ENCODE assay signal across 8 cellular contexts in the genomic region with DNA sequence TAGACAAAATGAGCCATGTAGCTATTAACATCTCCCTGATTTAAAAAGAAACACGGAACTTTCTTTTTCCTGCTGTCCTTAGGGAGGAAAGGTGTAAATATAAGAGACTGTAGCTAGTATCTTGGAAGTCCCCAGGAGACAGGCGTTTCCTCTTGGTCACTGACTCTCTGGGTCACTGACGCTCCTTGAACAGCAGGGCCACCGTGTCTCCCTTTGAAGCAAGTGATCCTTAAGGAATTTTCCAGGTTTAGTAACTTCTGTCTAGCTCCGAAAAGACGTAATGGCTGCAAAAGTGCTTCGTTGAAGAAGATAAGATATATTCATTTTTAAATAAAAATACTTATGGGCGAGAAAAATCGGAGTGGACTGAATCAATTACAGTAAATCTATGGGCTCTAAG. TPM values are rescaled to one million over a fixed set of nuclear protein-coding genes. Genes with fewer than 3 reads are reported as not detected.
A peak's percentile ranks its signal among the peaks of the same experiment; 100 is the strongest.
DNase-seq lines count a peak whose midpoint lies in the region; ATAC-seq, FAIRE-seq and TF ChIP-seq lines count a peak whose summit lies in the region.

No MANE protein-coding gene starts in this region.

- H3K27me3 Mint-ChIP-seq in Calu3 (ENCODE audit: unreplicated experiment) = no peaks in the 10 kb centered on the region

- H3K4me2 ChIP-seq in H1 (ENCODE audit: insufficient read depth in 1 of 2, low read depth in 2 of 2, low read length in 2 of 2) (peak overlapping the region; percentile 95 to 99), neuronal stem cell (ENCODE audit: insufficient read depth, low read length, poor library complexity, severe bottlenecking) (peak overlapping the region; percentile 49)

- no peak for TF ChIP-seq RAD21 in H1 (IDR thresholded peaks at IDR 0.05 in 1 of 2, conservative IDR thresholded peaks at IDR 0.05 in 1 of 2; ENCODE audit: low read depth in 2 of 2, low read length in 2 of 2)

- DNase-seq in Calu3 (no peak), NT2/D1 (ENCODE audit: low read depth, low spot score) (no peak), H1 (ENCODE audit: low read depth in 1 of 2, low spot score in 2 of 2) (no peak), neuronal stem cell (ENCODE audit: low spot score) (no peak), H4 (ENCODE audit: low spot score) (no peak)

- no peak overlapping the region for H2BK15ac ChIP-seq in H1 (ENCODE audit: low read length)
- H2BK15ac ChIP-seq in neuronal stem cell (ENCODE audit: low read length) = no peak overlapping the region

- WGBS in H1 (ENCODE audit: extremely low coverage in 1 of 2, insufficient coverage in 1 of 2, insufficient read length in 1 of 2, insufficient replicate concordance in 2 of 2, low coverage in 1 of 2, low lambda C conversion rate in 2 of 2, missing lambda C conversion rate in 1 of 2), 2 experiments = 14% methylated on average over 9 of the region's 9 CpGs; no CpG with 5 or more reads in 1 of the 2 experiments
- no CpG with 5 or more reads among the region's 9 CpGs for WGBS in neuronal stem cell (ENCODE audit: extremely low coverage in 2 of 2, insufficient read length in 2 of 2, insufficient replicate concordance in 1 of 2), 2 donors

- H4K20me1 ChIP-seq in H1 (replicated peaks in 1 of 2; ENCODE audit: control insufficient read depth in 1 of 2, insufficient read depth in 2 of 2, low read length in 2 of 2) = peaks cover 17 to 19% of the 10 kb centered on the region in 2 experiments

- H4K8ac ChIP-seq in H1 (ENCODE audit: extremely low read depth, insufficient read depth, low read length) (no peak overlapping the region), neuronal stem cell (ENCODE audit: low read depth, low read length) (no peak overlapping the region)

- H4K5ac ChIP-seq in H1 (ENCODE audit: insufficient read length, low read depth, low read length) = peak overlapping the region; percentile 17

- H3K79me1 ChIP-seq in H1 (ENCODE audit: low read depth, low read length) = peaks cover 9% of the 10 kb centered on the region
- peaks cover 5% of the 10 kb centered on the region for H3K79me1 ChIP-seq in neuronal stem cell (ENCODE audit: low read depth, low read length)

- H3K4me1 ChIP-seq in NT2/D1 (ENCODE audit: insufficient read depth, insufficient read length) = no peaks in the 10 kb centered on the region
- peaks cover 6 to 12% (median 10%) of the 10 kb centered on the region in 4 experiments; a peak in 6 of 7 replicates for H3K4me1 ChIP-seq in H1 (replicated peaks in 1 of 4; ENCODE audit: control insufficient read depth in 3 of 4, insufficient read depth in 4 of 4, low read length in 3 of 4)
- peaks cover 10 to 12% of the 10 kb centered on the region in 2 donors for H3K4me1 ChIP-seq in neuronal stem cell (ENCODE audit: control insufficient read depth in 2 of 2, insufficient read depth in 1 of 2, low read depth in 1 of 2, low read length in 2 of 2)

- H2AFZ ChIP-seq in H1 (ENCODE audit: low read length) (peak overlapping the region; percentile 78), neuronal stem cell (ENCODE audit: low read length) (peak overlapping the region; percentile 89)

- peak overlapping the region; percentile 92 for H3K27ac Mint-ChIP-seq in Calu3 (ENCODE audit: unreplicated experiment)

- no peak for TF ChIP-seq EP300 in H1 (IDR thresholded peaks at IDR 0.05; ENCODE audit: borderline replicate concordance in 1 of 2, low read depth in 2 of 2, low read length in 2 of 2)

- H4K91ac ChIP-seq in H1 (replicated peaks; ENCODE audit: insufficient read length, low read length) = no peak overlapping the region
- H4K91ac ChIP-seq in neuronal stem cell (ENCODE audit: low read depth, low read length, poor library complexity) = no peak overlapping the region

- intact Hi-C loops in Calu3 (cut with micrococcal nuclease; ENCODE audit: unreplicated experiment) = no loop called here

- H3K9ac ChIP-seq in NT2/D1 (ENCODE audit: insufficient read length, low read depth) (peak overlapping the region; percentile 58), H1 (replicated peaks in 1 of 4; ENCODE audit: extremely low read depth in 1 of 4, low read depth in 3 of 4, low read length in 3 of 4) (peak overlapping the region in 2 of 4 experiments; percentile 35 to 57; a peak in 3 of 7 replicates), neuronal stem cell (ENCODE audit: low read depth, low read length, poor library complexity) (no peak overlapping the region)

- ATAC-seq in HG03135 (IDR thresholded peaks at IDR 0.05; ENCODE audit: unreplicated experiment) = no peak
- ATAC-seq in GM19455 (IDR thresholded peaks at IDR 0.05; ENCODE audit: unreplicated experiment) = no peak
- ATAC-seq in GM18502 (IDR thresholded peaks at IDR 0.05; ENCODE audit: poor library complexity, unreplicated experiment) = no peak

- H3K4ac ChIP-seq in H1 (replicated peaks; ENCODE audit: insufficient read length, low read depth, low read length) (no peak overlapping the region), neuronal stem cell (ENCODE audit: low read length) (no peak overlapping the region)

- H3K27me3 ChIP-seq in NT2/D1 (ENCODE audit: insufficient read depth, insufficient read length) (no peaks in the 10 kb centered on the region), H1 (replicated peaks in 1 of 4; ENCODE audit: control insufficient read depth in 3 of 4, extremely low read depth in 1 of 4, insufficient read depth in 3 of 4, low read length in 3 of 4) (no peaks in the 10 kb centered on the region), neuronal stem cell (ENCODE audit: control insufficient read depth in 3 of 3, insufficient read depth in 3 of 3, low read depth in 1 of 3, low read length in 3 of 3) (no peaks in the 10 kb centered on the region)

- no peak overlapping the region for H2BK20ac ChIP-seq in H1 (ENCODE audit: low read length)

- H2BK120ac ChIP-seq in H1 (replicated peaks; ENCODE audit: low read depth, low read length) (no peak overlapping the region), neuronal stem cell (ENCODE audit: low read depth, low read length) (no peak overlapping the region)

- H3K14ac ChIP-seq in H1 (ENCODE audit: insufficient read length) (no peak overlapping the region), neuronal stem cell (ENCODE audit: low read length) (no peak overlapping the region)

- H3K23ac ChIP-seq in H1 (ENCODE audit: insufficient read length) (no peak overlapping the region), neuronal stem cell (ENCODE audit: low read depth, low read length, poor library complexity) (no peak overlapping the region)

- H3K27ac ChIP-seq in H1 (ENCODE audit: low read depth, low read length) = peak overlapping the region; percentile 14; the same call in 1 of the 2 replicates
- H3K27ac ChIP-seq in neuronal stem cell (replicated peaks; ENCODE audit: low read length) = peak overlapping the region; percentile 9

- POLR2A ChIA-PET in H1 (lab: Charles Lee; ENCODE audit: partially characterized antibody) = interaction anchor here (0.6 to 3.4 kb wide), 23 partner anchors 9 to 231 kb away, joined by 3 to 25 read pairs (median 4); a partner anchor contains a TSS

- H3K18ac ChIP-seq in H1 (ENCODE audit: extremely low read depth, low read length) (peak overlapping the region; percentile 36; the same call in 1 of the 2 replicates), neuronal stem cell (ENCODE audit: low read length) (no peak overlapping the region)

- peaks cover 25% of the 10 kb centered on the region for H3K36me3 Mint-ChIP-seq in Calu3 (ENCODE audit: insufficient read depth, unreplicated experiment)

- no peak overlapping the region for H2AK5ac ChIP-seq in H1 (ENCODE audit: low read depth, low read length)
- no peak overlapping the region for H2AK5ac ChIP-seq in neuronal stem cell (ENCODE audit: low read depth, low read length)

- BruUV-seq in Calu3 (replicated peaks; lab: Mats Ljungman, UMichigan) = TSS peak; percentile 97

- no peaks in the 10 kb centered on the region for H3K9me3 Mint-ChIP-seq in Calu3 (ENCODE audit: low read depth, unreplicated experiment)

- H3K4me3 ChIP-seq in NT2/D1 (ENCODE audit: insufficient read length, low read depth) = peak overlapping the region; percentile 92
- peak overlapping the region; percentile 86 to 98 (median 97) for H3K4me3 ChIP-seq in H1 (ENCODE audit: extremely low read depth in 1 of 4, insufficient read depth in 2 of 4, low read depth in 3 of 4, low read length in 4 of 4)
- H3K4me3 ChIP-seq in neuronal stem cell (ENCODE audit: low read length in 2 of 2) = peak overlapping the region in 1 of 2 donors; percentile 81

- no peak for TF ChIP-seq POLR2A in H1 (IDR thresholded peaks at IDR 0.05; ENCODE audit: control extremely low read depth in 1 of 2, low read depth in 2 of 2, low read length in 2 of 2)

- peaks cover 8% of the 10 kb centered on the region for H3K23me2 ChIP-seq in H1 (ENCODE audit: low read depth, low read length)

- H3K36me3 ChIP-seq in NT2/D1 (ENCODE audit: insufficient read depth, insufficient read length, low read length) (peaks cover 29% of the 10 kb centered on the region), H1 (ENCODE audit: control insufficient read depth in 2 of 4, insufficient read depth in 4 of 4, low read length in 3 of 4) (peaks cover 0 to 5% (median 2%) of the 10 kb centered on the region in 4 experiments; a peak in 1 of 8 replicates), neuronal stem cell (replicated peaks in 1 of 2; ENCODE audit: control insufficient read depth in 2 of 2, insufficient read depth in 2 of 2, low read length in 2 of 2) (peaks cover 2 to 22% of the 10 kb centered on the region in 2 donors)

- TF ChIP-seq CTCF in Calu3 (IDR thresholded peaks at IDR 0.05; ENCODE audit: unreplicated experiment) = peak; percentile 14
- no peak for TF ChIP-seq CTCF in H1 (IDR thresholded peaks at IDR 0.05; ENCODE audit: control extremely low read depth in 1 of 3, insufficient read depth in 1 of 3, low read depth in 1 of 3, low read length in 3 of 3)

- H3K9me3 ChIP-seq in NT2/D1 (ENCODE audit: insufficient read depth, low read length) (no peaks in the 10 kb centered on the region), H1 (ENCODE audit: insufficient read depth in 2 of 2, low read depth in 1 of 2, low read length in 1 of 2) (no peaks in the 10 kb centered on the region), neuronal stem cell (replicated peaks in 1 of 2; ENCODE audit: control insufficient read depth in 2 of 2, insufficient read depth in 1 of 2, low read depth in 1 of 2, low read length in 2 of 2) (peaks cover 0 to 3% of the 10 kb centered on the region in 2 donors)

- H2BK12ac ChIP-seq in H1 (ENCODE audit: low read depth, low read length) (no peak overlapping the region), neuronal stem cell (ENCODE audit: low read length) (no peak overlapping the region)

- peaks cover 20% of the 10 kb centered on the region for H3K4me1 Mint-ChIP-seq in Calu3 (ENCODE audit: low read depth, unreplicated experiment)

- H2BK5ac ChIP-seq in H1 (ENCODE audit: low read depth, low read length) = no peak overlapping the region
- H2BK5ac ChIP-seq in neuronal stem cell (ENCODE audit: low read length) = no peak overlapping the region

- FAIRE-seq in H1 (lab: Jason Lieb, UNC) = no peak

- CTCF ChIA-PET in Calu3 (lab: Charles Lee) = interaction anchor here (0.6 to 1.7 kb wide), 2 partner anchors 23 to 1417 kb away, joined by 3 read pairs; no protein-coding TSS in a partner anchor
- CTCF ChIA-PET in H1 (lab: Charles Lee; ENCODE audit: partially characterized antibody) = interaction anchor here (0.5 to 5.5 kb wide), 19 partner anchors 12 to 438 kb away, joined by 3 to 38 read pairs (median 3); a partner anchor contains a TSS

- H3K56ac ChIP-seq in H1 (replicated peaks; ENCODE audit: insufficient read length, low read depth, low read length) = no peak overlapping the region

- H3K4me3 Mint-ChIP-seq in Calu3 (ENCODE audit: low read depth, unreplicated experiment) = peak overlapping the region; percentile 83

- H3K79me2 ChIP-seq in H1 (ENCODE audit: control insufficient read depth in 1 of 2, insufficient read depth in 2 of 2, low read length in 2 of 2) = peaks cover 36 to 42% of the 10 kb centered on the region in 2 experiments

RNA-seq across cellular contexts. Expression of a gene that starts 0.7 kb away (rescaled TPM):
- total RNA-seq in Calu3 (2022) = 85.5 and 87.3 TPM in 2 replicates
- total RNA-seq in H1 (2021; fragmentation: NEBNext Ultra II Directional; extraction: Animal tissue kit (Norgen Biotek cat#: 25700)) = 236 and 239 TPM in 2 replicates
- polyA plus RNA-seq in H1 (2011; rRNA removed) = 137 and 146 TPM in 2 replicates
- polyA plus RNA-seq in H1 (2011; cell fraction: cytosol; rRNA removed) = 239 TPM
- 104 TPM for polyA plus RNA-seq in H1 (2011; cell fraction: nucleus; rRNA removed)
- polyA plus RNA-seq in H1 (2012, experiment 1 of 2) = 235 to 274 TPM (median 252 TPM) in 4 replicates
- polyA plus RNA-seq in H1 (2012, experiment 2 of 2) = 360 TPM
- 195 TPM for polyA plus RNA-seq in H1 (2013, experiment 1 of 2)
- polyA plus RNA-seq in H1 (2013, experiment 2 of 2) = 200 TPM
- 58.9 and 75.6 TPM in 2 replicates for polyA minus RNA-seq in H1 (2011; rRNA and poly(A)+ RNA removed)
- 112 TPM for polyA minus RNA-seq in H1 (2011; cell fraction: cytosol; rRNA and poly(A)+ RNA removed)
- polyA minus RNA-seq in H1 (2011; cell fraction: nucleus; rRNA and poly(A)+ RNA removed) = 56.0 TPM
- polyA plus RNA-seq in neuronal stem cell (2013, experiment 1 of 2) = 191 TPM
- 183 TPM for polyA plus RNA-seq in neuronal stem cell (2013, experiment 2 of 2)
- total RNA-seq in H4 (2014; rRNA removed; shearing (Covaris generic)) = 441 and 475 TPM in 2 replicates

RNA-seq across cellular contexts. Expression of a gene that starts 20.8 kb away (rescaled TPM):
- total RNA-seq in Calu3 (2022) = not detected in 2 replicates
- 0.19 and 0.27 TPM in 2 replicates for total RNA-seq in H1 (2021; fragmentation: NEBNext Ultra II Directional; extraction: Animal tissue kit (Norgen Biotek cat#: 25700))
- polyA plus RNA-seq in H1 (2011; rRNA removed) = 0.20 and 0.21 TPM in 2 replicates
- 0.19 TPM for polyA plus RNA-seq in H1 (2011; cell fraction: cytosol; rRNA removed)
- polyA plus RNA-seq in H1 (2011; cell fraction: nucleus; rRNA removed) = 0.74 TPM
- 0.12 to 0.19 TPM (median 0.18 TPM) in 3 of 4 replicates, not detected in the other for polyA plus RNA-seq in H1 (2012, experiment 1 of 2)
- polyA plus RNA-seq in H1 (2012, experiment 2 of 2) = 0.08 TPM
- polyA plus RNA-seq in H1 (2013, experiment 1 of 2) = 0.06 TPM
- polyA plus RNA-seq in H1 (2013, experiment 2 of 2) = 0.07 TPM
- polyA minus RNA-seq in H1 (2011; rRNA and poly(A)+ RNA removed) = 1.1 and 1.8 TPM in 2 replicates
- not detected for polyA minus RNA-seq in H1 (2011; cell fraction: cytosol; rRNA and poly(A)+ RNA removed)
- 0.80 TPM for polyA minus RNA-seq in H1 (2011; cell fraction: nucleus; rRNA and poly(A)+ RNA removed)
- 0.03 TPM for polyA plus RNA-seq in neuronal stem cell (2013, experiment 1 of 2)
- 0.03 TPM for polyA plus RNA-seq in neuronal stem cell (2013, experiment 2 of 2)
- total RNA-seq in H4 (2014; rRNA removed; shearing (Covaris generic)) = 0.17 TPM in 1 of 2 replicates, not detected in the other

RNA-seq across cellular contexts. Expression of a gene that starts 53.4 kb away (rescaled TPM):
- 0.19 and 0.24 TPM in 2 replicates for total RNA-seq in Calu3 (2022)
- total RNA-seq in H1 (2021; fragmentation: NEBNext Ultra II Directional; extraction: Animal tissue kit (Norgen Biotek cat#: 25700)) = 7.9 and 8.9 TPM in 2 replicates
- 10.2 and 12.0 TPM in 2 replicates for polyA plus RNA-seq in H1 (2011; rRNA removed)
- polyA plus RNA-seq in H1 (2011; cell fraction: cytosol; rRNA removed) = 13.7 TPM
- 7.1 TPM for polyA plus RNA-seq in H1 (2011; cell fraction: nucleus; rRNA removed)
- 11.5 to 15.4 TPM (median 13.1 TPM) in 4 replicates for polyA plus RNA-seq in H1 (2012, experiment 1 of 2)
- 11.8 TPM for polyA plus RNA-seq in H1 (2012, experiment 2 of 2)
- 6.2 TPM for polyA plus RNA-seq in H1 (2013, experiment 1 of 2)
- 6.2 TPM for polyA plus RNA-seq in H1 (2013, experiment 2 of 2)
- polyA minus RNA-seq in H1 (2011; rRNA and poly(A)+ RNA removed) = 5.5 and 7.2 TPM in 2 replicates
- 4.7 TPM for polyA minus RNA-seq in H1 (2011; cell fraction: cytosol; rRNA and poly(A)+ RNA removed)
- 3.7 TPM for polyA minus RNA-seq in H1 (2011; cell fraction: nucleus; rRNA and poly(A)+ RNA removed)
- 29.4 TPM for polyA plus RNA-seq in neuronal stem cell (2013, experiment 1 of 2)
- polyA plus RNA-seq in neuronal stem cell (2013, experiment 2 of 2) = 30.0 TPM
- 5.5 and 9.7 TPM in 2 replicates for total RNA-seq in H4 (2014; rRNA removed; shearing (Covaris generic))
